1 cellular context compared by ENCODE assay signal in the genomic region with DNA sequence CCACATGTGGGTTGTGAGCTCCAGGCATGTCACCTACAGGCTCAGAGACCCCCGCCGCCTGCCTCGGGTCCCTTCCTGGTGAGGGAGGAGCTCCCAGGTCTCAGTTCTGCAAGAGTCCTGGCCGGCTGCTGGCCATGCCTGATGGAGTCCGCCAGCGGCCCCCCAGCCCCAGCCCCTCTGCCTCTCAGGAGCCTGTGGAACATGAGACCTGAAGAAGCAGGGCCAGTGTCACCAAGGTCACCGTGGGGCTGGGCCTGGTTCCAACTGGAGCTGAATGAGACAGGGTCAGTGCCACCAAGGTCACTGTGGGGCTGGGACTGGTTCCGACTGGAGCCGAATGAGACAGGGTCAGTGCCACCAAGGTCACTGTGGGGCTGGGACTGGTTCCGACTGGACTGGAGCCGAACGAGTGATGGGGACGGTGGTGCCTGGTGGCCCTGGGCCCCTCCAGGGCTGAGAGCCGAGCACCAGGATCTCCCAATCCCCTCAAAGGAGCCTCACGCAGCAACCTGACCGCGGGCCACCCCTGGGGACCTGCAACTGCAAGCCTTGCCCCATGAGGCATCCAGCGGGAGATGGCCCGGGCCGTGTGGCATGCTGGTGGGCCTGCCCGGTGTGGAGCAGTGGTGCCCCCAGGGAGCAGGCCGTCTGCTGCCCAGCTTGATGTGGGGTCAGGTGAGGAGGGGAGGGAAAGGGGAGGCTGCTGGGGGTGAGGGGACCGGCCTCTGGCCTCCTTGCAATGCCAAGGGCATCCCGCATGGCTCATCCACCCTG.
TF ChIP-seq lines count a peak whose summit lies in the region.

No MANE protein-coding gene starts in this region.

TF ChIP-seq in GM23338, 12 proteins besides CTCF, POLR2A, EP300 and RAD21 (continued from another document):
- TF ChIP-seq, protein P1, sequence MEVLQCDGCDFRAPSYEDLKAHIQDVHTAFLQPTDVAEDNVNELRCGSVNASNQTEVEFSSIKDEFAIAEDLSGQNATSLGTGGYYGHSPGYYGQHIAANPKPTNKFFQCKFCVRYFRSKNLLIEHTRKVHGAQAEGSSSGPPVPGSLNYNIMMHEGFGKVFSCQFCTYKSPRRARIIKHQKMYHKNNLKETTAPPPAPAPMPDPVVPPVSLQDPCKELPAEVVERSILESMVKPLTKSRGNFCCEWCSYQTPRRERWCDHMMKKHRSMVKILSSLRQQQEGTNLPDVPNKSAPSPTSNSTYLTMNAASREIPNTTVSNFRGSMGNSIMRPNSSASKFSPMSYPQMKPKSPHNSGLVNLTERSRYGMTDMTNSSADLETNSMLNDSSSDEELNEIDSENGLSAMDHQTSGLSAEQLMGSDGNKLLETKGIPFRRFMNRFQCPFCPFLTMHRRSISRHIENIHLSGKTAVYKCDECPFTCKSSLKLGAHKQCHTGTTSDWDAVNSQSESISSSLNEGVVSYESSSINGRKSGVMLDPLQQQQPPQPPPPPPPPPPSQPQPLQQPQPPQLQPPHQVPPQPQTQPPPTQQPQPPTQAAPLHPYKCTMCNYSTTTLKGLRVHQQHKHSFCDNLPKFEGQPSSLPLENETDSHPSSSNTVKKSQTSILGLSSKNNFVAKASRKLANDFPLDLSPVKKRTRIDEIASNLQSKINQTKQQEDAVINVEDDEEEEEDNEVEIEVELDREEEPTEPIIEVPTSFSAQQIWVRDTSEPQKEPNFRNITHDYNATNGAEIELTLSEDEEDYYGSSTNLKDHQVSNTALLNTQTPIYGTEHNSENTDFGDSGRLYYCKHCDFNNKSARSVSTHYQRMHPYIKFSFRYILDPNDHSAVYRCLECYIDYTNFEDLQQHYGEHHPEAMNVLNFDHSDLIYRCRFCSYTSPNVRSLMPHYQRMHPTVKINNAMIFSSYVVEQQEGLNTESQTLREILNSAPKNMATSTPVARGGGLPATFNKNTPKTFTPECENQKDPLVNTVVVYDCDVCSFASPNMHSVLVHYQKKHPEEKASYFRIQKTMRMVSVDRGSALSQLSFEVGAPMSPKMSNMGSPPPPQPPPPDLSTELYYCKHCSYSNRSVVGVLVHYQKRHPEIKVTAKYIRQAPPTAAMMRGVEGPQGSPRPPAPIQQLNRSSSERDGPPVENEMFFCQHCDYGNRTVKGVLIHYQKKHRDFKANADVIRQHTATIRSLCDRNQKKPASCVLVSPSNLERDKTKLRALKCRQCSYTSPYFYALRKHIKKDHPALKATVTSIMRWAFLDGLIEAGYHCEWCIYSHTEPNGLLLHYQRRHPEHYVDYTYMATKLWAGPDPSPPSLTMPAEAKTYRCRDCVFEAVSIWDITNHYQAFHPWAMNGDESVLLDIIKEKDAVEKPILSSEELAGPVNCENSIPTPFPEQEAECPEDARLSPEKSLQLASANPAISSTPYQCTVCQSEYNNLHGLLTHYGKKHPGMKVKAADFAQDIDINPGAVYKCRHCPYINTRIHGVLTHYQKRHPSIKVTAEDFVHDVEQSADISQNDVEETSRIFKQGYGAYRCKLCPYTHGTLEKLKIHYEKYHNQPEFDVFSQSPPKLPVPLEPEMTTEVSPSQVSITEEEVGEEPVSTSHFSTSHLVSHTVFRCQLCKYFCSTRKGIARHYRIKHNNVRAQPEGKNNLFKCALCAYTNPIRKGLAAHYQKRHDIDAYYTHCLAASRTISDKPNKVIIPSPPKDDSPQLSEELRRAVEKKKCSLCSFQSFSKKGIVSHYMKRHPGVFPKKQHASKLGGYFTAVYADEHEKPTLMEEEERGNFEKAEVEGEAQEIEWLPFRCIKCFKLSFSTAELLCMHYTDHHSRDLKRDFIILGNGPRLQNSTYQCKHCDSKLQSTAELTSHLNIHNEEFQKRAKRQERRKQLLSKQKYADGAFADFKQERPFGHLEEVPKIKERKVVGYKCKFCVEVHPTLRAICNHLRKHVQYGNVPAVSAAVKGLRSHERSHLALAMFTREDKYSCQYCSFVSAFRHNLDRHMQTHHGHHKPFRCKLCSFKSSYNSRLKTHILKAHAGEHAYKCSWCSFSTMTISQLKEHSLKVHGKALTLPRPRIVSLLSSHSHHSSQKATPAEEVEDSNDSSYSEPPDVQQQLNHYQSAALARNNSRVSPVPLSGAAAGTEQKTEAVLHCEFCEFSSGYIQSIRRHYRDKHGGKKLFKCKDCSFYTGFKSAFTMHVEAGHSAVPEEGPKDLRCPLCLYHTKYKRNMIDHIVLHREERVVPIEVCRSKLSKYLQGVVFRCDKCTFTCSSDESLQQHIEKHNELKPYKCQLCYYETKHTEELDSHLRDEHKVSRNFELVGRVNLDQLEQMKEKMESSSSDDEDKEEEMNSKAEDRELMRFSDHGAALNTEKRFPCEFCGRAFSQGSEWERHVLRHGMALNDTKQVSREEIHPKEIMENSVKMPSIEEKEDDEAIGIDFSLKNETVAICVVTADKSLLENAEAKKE (CRISPR knock-in tag; IDR thresholded peaks at IDR 0.05): no peak
- TF ChIP-seq, protein P2, sequence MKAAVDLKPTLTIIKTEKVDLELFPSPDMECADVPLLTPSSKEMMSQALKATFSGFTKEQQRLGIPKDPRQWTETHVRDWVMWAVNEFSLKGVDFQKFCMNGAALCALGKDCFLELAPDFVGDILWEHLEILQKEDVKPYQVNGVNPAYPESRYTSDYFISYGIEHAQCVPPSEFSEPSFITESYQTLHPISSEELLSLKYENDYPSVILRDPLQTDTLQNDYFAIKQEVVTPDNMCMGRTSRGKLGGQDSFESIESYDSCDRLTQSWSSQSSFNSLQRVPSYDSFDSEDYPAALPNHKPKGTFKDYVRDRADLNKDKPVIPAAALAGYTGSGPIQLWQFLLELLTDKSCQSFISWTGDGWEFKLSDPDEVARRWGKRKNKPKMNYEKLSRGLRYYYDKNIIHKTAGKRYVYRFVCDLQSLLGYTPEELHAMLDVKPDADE (IDR thresholded peaks at IDR 0.05): no peak
- no peak for TF ChIP-seq CREB1 (CRISPR knock-in tag; IDR thresholded peaks at IDR 0.05; ENCODE audit: low read depth)
- TF ChIP-seq ZNF114 (CRISPR knock-in tag; IDR thresholded peaks at IDR 0.05): no peak
- TF ChIP-seq NANOG (IDR thresholded peaks at IDR 0.05; ENCODE audit: borderline replicate concordance): no peak
- TF ChIP-seq, protein P3, sequence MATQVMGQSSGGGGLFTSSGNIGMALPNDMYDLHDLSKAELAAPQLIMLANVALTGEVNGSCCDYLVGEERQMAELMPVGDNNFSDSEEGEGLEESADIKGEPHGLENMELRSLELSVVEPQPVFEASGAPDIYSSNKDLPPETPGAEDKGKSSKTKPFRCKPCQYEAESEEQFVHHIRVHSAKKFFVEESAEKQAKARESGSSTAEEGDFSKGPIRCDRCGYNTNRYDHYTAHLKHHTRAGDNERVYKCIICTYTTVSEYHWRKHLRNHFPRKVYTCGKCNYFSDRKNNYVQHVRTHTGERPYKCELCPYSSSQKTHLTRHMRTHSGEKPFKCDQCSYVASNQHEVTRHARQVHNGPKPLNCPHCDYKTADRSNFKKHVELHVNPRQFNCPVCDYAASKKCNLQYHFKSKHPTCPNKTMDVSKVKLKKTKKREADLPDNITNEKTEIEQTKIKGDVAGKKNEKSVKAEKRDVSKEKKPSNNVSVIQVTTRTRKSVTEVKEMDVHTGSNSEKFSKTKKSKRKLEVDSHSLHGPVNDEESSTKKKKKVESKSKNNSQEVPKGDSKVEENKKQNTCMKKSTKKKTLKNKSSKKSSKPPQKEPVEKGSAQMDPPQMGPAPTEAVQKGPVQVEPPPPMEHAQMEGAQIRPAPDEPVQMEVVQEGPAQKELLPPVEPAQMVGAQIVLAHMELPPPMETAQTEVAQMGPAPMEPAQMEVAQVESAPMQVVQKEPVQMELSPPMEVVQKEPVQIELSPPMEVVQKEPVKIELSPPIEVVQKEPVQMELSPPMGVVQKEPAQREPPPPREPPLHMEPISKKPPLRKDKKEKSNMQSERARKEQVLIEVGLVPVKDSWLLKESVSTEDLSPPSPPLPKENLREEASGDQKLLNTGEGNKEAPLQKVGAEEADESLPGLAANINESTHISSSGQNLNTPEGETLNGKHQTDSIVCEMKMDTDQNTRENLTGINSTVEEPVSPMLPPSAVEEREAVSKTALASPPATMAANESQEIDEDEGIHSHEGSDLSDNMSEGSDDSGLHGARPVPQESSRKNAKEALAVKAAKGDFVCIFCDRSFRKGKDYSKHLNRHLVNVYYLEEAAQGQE (IDR thresholded peaks at IDR 0.05; ENCODE audit: unreplicated experiment): no peak
- TF ChIP-seq POLR2AphosphoS5 (IDR thresholded peaks at IDR 0.05; ENCODE audit: low read depth): no peak
- TF ChIP-seq STAT1 (IDR thresholded peaks at IDR 0.05; ENCODE audit: unreplicated experiment): no peak
TF ChIP-seq in GM23338: peak in this region for 0.
